25 cellular contexts compared by ENCODE assay signal in the genomic region with DNA sequence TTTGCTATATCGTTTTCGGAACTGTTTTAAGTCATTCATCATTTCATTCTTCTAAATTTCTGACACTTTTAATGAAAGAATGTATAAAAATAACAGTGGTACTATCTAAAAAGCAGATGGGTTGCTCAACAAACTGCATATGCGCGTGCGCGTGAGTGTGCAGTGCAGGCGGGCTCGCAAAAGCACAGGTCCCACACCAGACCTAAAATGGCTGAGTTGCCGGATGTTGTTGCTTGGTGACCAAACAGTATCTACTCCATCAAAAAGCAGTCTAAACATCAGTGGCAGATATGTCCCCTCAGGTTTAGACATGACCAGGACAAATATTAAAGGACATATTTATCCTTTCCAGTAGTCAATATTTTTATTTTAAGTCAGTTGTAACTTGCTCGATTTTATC. TPM values are rescaled to one million over a fixed set of nuclear protein-coding genes. Genes with fewer than 3 reads are reported as not detected.
A peak's percentile ranks its signal among the peaks of the same experiment; 100 is the strongest.
DNase-seq lines count a peak whose midpoint lies in the region; ATAC-seq and TF ChIP-seq lines count a peak whose summit lies in the region.
"Had no signal": no experiment of that assay in that cellular context is flagged by ENCODE, and none has a peak within 500 bp of the region (broad histone marks: within the 10 kb centered on the region; RNA-seq: fewer than 3 reads in every experiment).

No MANE protein-coding gene starts in this region.

- no peak overlapping the region for H3K4me2 ChIP-seq in SK-N-SH
- H3K4me2 ChIP-seq: A549 had no signal

- H3K27me3 ChIP-seq in SK-N-SH (ENCODE audit: insufficient read depth) = peaks cover 31% of the 10 kb centered on the region
- peaks cover 46% of the 10 kb centered on the region for H3K27me3 ChIP-seq in upper lobe of right lung

- H3K4me1 ChIP-seq in SK-N-SH (ENCODE audit: control insufficient read depth in 1 of 2, insufficient read depth in 2 of 2, low read depth in 1 of 2, low read length in 1 of 2) = peaks cover 0 to 2% of the 10 kb centered on the region in 2 experiments; a peak in 2 of 4 replicates
- H3K4me1 ChIP-seq in upper lobe of right lung = peaks cover 18% of the 10 kb centered on the region
- H3K4me1 ChIP-seq: A549 had no signal

- H3K36me3 Mint-ChIP-seq in activated CD8-positive, alpha-beta T cell treated with anti-CD3 and anti-CD28 coated beads for 36 hours (ENCODE audit: low read depth) = peaks cover 2% of the 10 kb centered on the region
- H3K36me3 Mint-ChIP-seq: CD14-positive monocyte had no signal

- TF ChIP-seq CTCF in SK-N-SH (IDR thresholded peaks at IDR 0.05) (no peak), upper lobe of right lung (IDR thresholded peaks at IDR 0.05) (no peak)
- no peak for TF ChIP-seq CTCF in activated CD8-positive, alpha-beta T cell treated with anti-CD3 and anti-CD28 coated beads for 36 hours (IDR thresholded peaks at IDR 0.05)

- intact Hi-C loops in upper lobe of right lung (cut with DNase I) = no loop called here
- intact Hi-C loops in activated CD8-positive, alpha-beta T cell treated with anti-CD3 and anti-CD28 coated beads for 36 hours (cut with micrococcal nuclease) = no loop called here

- CTCF ChIA-PET in SK-N-SH (lab: Yijun Ruan, JAX) = interaction anchor here (0.6 to 3.1 kb wide), 6 partner anchors 17 to 1189 kb away, joined by 3 to 16 read pairs (median 4); no protein-coding TSS in a partner anchor
- CTCF ChIA-PET in activated CD8-positive, alpha-beta T cell treated with anti-CD3 and anti-CD28 coated beads for 36 hours (lab: Charles Lee) = no interaction called here

- H3K36me3 ChIP-seq in SK-N-SH (replicated peaks in 1 of 2; ENCODE audit: control insufficient read depth in 1 of 2, insufficient read depth in 2 of 2, low read length in 1 of 2) (peaks cover 0 to 2% of the 10 kb centered on the region in 2 experiments), upper lobe of right lung (no peaks in the 10 kb centered on the region)
- H3K36me3 ChIP-seq: breast epithelium, esophagus muscularis mucosa, left lung, right atrium auricular region, transverse colon had no signal

- H3F3A ChIP-seq in SK-N-SH (replicated peaks; ENCODE audit: insufficient read depth) = no peaks in the 10 kb centered on the region

- no peak overlapping the region for H2AFZ ChIP-seq in SK-N-SH (ENCODE audit: low read depth)

- WGBS in SK-N-SH (ENCODE audit: low lambda C conversion rate) = 14% methylated on average over 10 of the region's 10 CpGs

- TF ChIP-seq RAD21 in SK-N-SH (IDR thresholded peaks at IDR 0.05; ENCODE audit: low read length) = no peak

- ATAC-seq in SK-N-SH treated with all-trans-retinoic acid at 6 μM for 48 hours (no peak), upper lobe of right lung (no peak)
- no peak for ATAC-seq in activated CD8-positive, alpha-beta T cell treated with anti-CD3 and anti-CD28 coated beads for 36 hours
- ATAC-seq: A549; activated T-cell treated with anti-CD3 and anti-CD28 coated beads, Interleukin-2, amount 50 U/mL, for 72 hours; left lung had no signal

- H3K27ac ChIP-seq in SK-N-SH (ENCODE audit: low read depth in 2 of 2, low read length in 1 of 2) (peak overlapping the region in 1 of 2 experiments; percentile 97; a peak in 2 of 4 replicates), upper lobe of right lung (no peak overlapping the region)
- H3K27ac ChIP-seq: A549, breast epithelium, esophagus muscularis mucosa, left lung, right atrium auricular region, transverse colon had no signal

- peaks cover 2% of the 10 kb centered on the region for H3K4me1 Mint-ChIP-seq in activated CD8-positive, alpha-beta T cell treated with anti-CD3 and anti-CD28 coated beads for 36 hours (ENCODE audit: low read depth)
- H3K4me1 Mint-ChIP-seq: CD14-positive monocyte had no signal

- H3K9me3 ChIP-seq in SK-N-SH (no peaks in the 10 kb centered on the region), upper lobe of right lung (no peaks in the 10 kb centered on the region)
- H3K9me3 ChIP-seq: A549, breast epithelium, esophagus muscularis mucosa, left lung, right atrium auricular region, transverse colon had no signal

- no peak overlapping the region for H3K9ac ChIP-seq in SK-N-SH

- in situ Hi-C loops in KBM-7 (cut with MboI; ENCODE audit: low pct_unique_long_range_greater_than_20kb, low sequenced_read_pairs) = no loop called here

- peaks cover 23% of the 10 kb centered on the region for H3K27me3 Mint-ChIP-seq in activated CD8-positive, alpha-beta T cell treated with anti-CD3 and anti-CD28 coated beads for 36 hours

- DNase-seq in SK-N-SH = peak; percentile 78
- DNase-seq in NCI-H69 (lab: John Stamatoyannopoulos, UW) = peak; percentile 95
- peak; percentile 6 to 55 for DNase-seq in cerebellar nuclear complex (lab: John Stamatoyannopoulos, UW)
- no peak for DNase-seq in KBM-7
- no peak for DNase-seq in upper lobe of right lung
- no peak for DNase-seq in activated effector memory CD4-positive, alpha-beta T cell treated with Interleukin-2 at 50 U/mL for 16 hours
- no peak for DNase-seq in activated CD8-positive, alpha-beta T cell treated with anti-CD3 and anti-CD28 coated beads for 36 hours
- DNase-seq: activated CD4-positive, CD25-positive, alpha-beta regulatory T cell; activated CD8-positive, alpha-beta memory T cell treated with anti-CD3 and anti-CD28 coated beads for 24 hours; activated naive CD8-positive, alpha-beta T cell treated with anti-CD3 and anti-CD28 coated beads, Interleukin-2, amount 10 ng/mL, durations not matched to agents 7 days and 5 days; activated T-cell treated with anti-CD3 and anti-CD28 coated beads, Interleukin-2, amount 50 U/mL, for 72 hours; NCI-H345; SIG-M5; stimulated activated CD4-positive, alpha-beta T cell treated with anti-CD3 and anti-CD28 coated beads, Interleukin-15, amount 100 ng/mL, for 24 hours; stimulated activated naive CD4-positive, alpha-beta T cell; transverse colon had no signal

- no peak overlapping the region for H3K4me3 Mint-ChIP-seq in activated CD8-positive, alpha-beta T cell treated with anti-CD3 and anti-CD28 coated beads for 36 hours
- H3K4me3 Mint-ChIP-seq: activated naive CD8-positive, alpha-beta T cell treated with anti-CD3 and anti-CD28 coated beads, Interleukin-2, amount 10 ng/mL, durations not matched to agents 7 days and 5 days; activated T-cell treated with anti-CD3 and anti-CD28 coated beads, Interleukin-2, amount 50 U/mL, for 72 hours had no signal

- POLR2A ChIA-PET in SK-N-SH (lab: Yijun Ruan, JAX) = interaction anchor here (1.8 kb wide), 1 partner anchor 60 kb away, joined by 6 read pairs; no protein-coding TSS in a partner anchor
- POLR2A ChIA-PET in activated CD8-positive, alpha-beta T cell treated with anti-CD3 and anti-CD28 coated beads for 36 hours (lab: Charles Lee) = no interaction called here

- no peak overlapping the region for H3K27ac Mint-ChIP-seq in activated CD8-positive, alpha-beta T cell treated with anti-CD3 and anti-CD28 coated beads for 36 hours
- H3K27ac Mint-ChIP-seq: activated naive CD8-positive, alpha-beta T cell treated with anti-CD3 and anti-CD28 coated beads, Interleukin-2, amount 10 ng/mL, durations not matched to agents 7 days and 5 days; activated T-cell treated with anti-CD3 and anti-CD28 coated beads, Interleukin-2, amount 50 U/mL, for 72 hours; CD14-positive monocyte had no signal

- peak overlapping the region in 1 of 2 experiments; percentile 31; a peak in 2 of 4 replicates for H3K4me3 ChIP-seq in SK-N-SH (ENCODE audit: low read depth in 2 of 2, low read length in 1 of 2)
- no peak overlapping the region for H3K4me3 ChIP-seq in upper lobe of right lung
- H3K4me3 ChIP-seq: A549, breast epithelium, esophagus muscularis mucosa, left lung, right atrium auricular region, transverse colon had no signal

- no peaks in the 10 kb centered on the region for H3K9me3 Mint-ChIP-seq in activated CD8-positive, alpha-beta T cell treated with anti-CD3 and anti-CD28 coated beads for 36 hours
- H3K9me3 Mint-ChIP-seq: activated naive CD8-positive, alpha-beta T cell treated with anti-CD3 and anti-CD28 coated beads, Interleukin-2, amount 10 ng/mL, durations not matched to agents 7 days and 5 days had no signal

- no peaks in the 10 kb centered on the region for H3K79me2 ChIP-seq in SK-N-SH (ENCODE audit: insufficient read depth)

- H3K9me2 ChIP-seq in SK-N-SH = no peaks in the 10 kb centered on the region

- H4K20me1 ChIP-seq in SK-N-SH (ENCODE audit: insufficient read depth) = no peaks in the 10 kb centered on the region

- no peak for TF ChIP-seq EP300 in SK-N-SH (IDR thresholded peaks at IDR 0.05; ENCODE audit: borderline replicate concordance in 1 of 2, low read depth in 1 of 2, low read length in 1 of 2)

TF ChIP-seq in SK-N-SH, 30 proteins besides CTCF, POLR2A, EP300 and RAD21 (continues in another document):
- no peak for TF ChIP-seq NFIC (IDR thresholded peaks at IDR 0.05; ENCODE audit: borderline replicate concordance)
- peak; percentile 70; the same call in 1 of the 2 replicates for TF ChIP-seq MXI1 (IDR thresholded peaks at IDR 0.05; ENCODE audit: low read depth, low read length)
- no peak for TF ChIP-seq FOXM1 (IDR thresholded peaks at IDR 0.05; ENCODE audit: low read depth)
- peak; percentile 68 for TF ChIP-seq GATA2 (CRISPR knock-in tag; IDR thresholded peaks at IDR 0.05)
- no peak for TF ChIP-seq SMC3 (IDR thresholded peaks at IDR 0.05; ENCODE audit: low read depth, low read length)
- TF ChIP-seq RCOR1 (IDR thresholded peaks at IDR 0.05; ENCODE audit: low read length) = peak; percentile 54; the same call in 1 of the 2 replicates
- peak; percentile 66 for TF ChIP-seq NRF1 (IDR thresholded peaks at IDR 0.05; ENCODE audit: low read depth, low read length)

TF ChIP-seq in SK-N-SH treated with all-trans-retinoic acid at 6 μM for 48 hours, 23 proteins besides CTCF, POLR2A, EP300 and RAD21:
- TF ChIP-seq ARNTL (CRISPR knock-in tag; IDR thresholded peaks at IDR 0.05; ENCODE audit: borderline replicate concordance, low read depth) (no peak), BACH2 (CRISPR knock-in tag; IDR thresholded peaks at IDR 0.05; ENCODE audit: borderline replicate concordance) (no peak), RARB (CRISPR knock-in tag; IDR thresholded peaks at IDR 0.05) (no peak), ZNF565 (CRISPR knock-in tag; conservative IDR thresholded peaks at IDR 0.05; ENCODE audit: low read depth) (no peak)

RNA-seq across cellular contexts. Expression of gene NOL4, which starts 5.1 kb away (rescaled TPM):
- 0.07 and 0.49 TPM in 2 replicates for polyA plus RNA-seq in SK-N-SH (2012; rRNA removed)
- polyA plus RNA-seq in SK-N-SH (2012; cell fraction: cytosol; rRNA removed) = 0.37 and 0.63 TPM in 2 replicates
- polyA plus RNA-seq in SK-N-SH (2012; cell fraction: nucleus; rRNA removed) = 0.23 TPM in 2 replicates
- total RNA-seq in upper lobe of right lung = not detected
- total RNA-seq in activated CD8-positive, alpha-beta T cell treated with anti-CD3 and anti-CD28 coated beads for 36 hours = not detected
- total RNA-seq: activated naive CD8-positive, alpha-beta T cell treated with anti-CD3 and anti-CD28 coated beads, Interleukin-2, amount 10 ng/mL, durations not matched to agents 7 days and 5 days; activated T-cell treated with anti-CD3 and anti-CD28 coated beads, Interleukin-2, amount 50 U/mL, for 72 hours; esophagus muscularis mucosa; glomerular endothelial cell; left lung; right atrium auricular region; T-helper 2 cell treated with Interferon-gamma antibody and Interleukin-4, amounts not matched to agents 100 ng/mL and 5 ng/mL, for 36 hours had no signal
- polyA plus RNA-seq: A549, CD14-positive monocyte had no signal

Comparison
In these comparisons a context has a peak if more than half of its experiments do, and no peak if none do; other contexts are left out.
1. DNase-seq: peak in SK-N-SH (single experiment), NCI-H69 (single experiment) and cerebellar nuclear complex (2 of 2); none in KBM-7 (single experiment), upper lobe of right lung (single experiment), activated effector memory CD4-positive, alpha-beta T cell treated with Interleukin-2 at 50 U/mL for 16 hours (single experiment) and activated CD8-positive, alpha-beta T cell treated with anti-CD3 and anti-CD28 coated beads for 36 hours (single experiment).